Comparison of ENCODE assay signal across 9 cellular contexts in genomic region chr16:11698271-11698689, GRCh38. TPM values are rescaled to one million over a fixed set of nuclear protein-coding genes. Genes with fewer than 3 reads are reported as not detected.
DNase-seq lines count a peak whose midpoint lies in the region; ATAC-seq and TF ChIP-seq lines count a peak whose summit lies in the region.
"Had no signal": no experiment of that assay in that cellular context is flagged by ENCODE, and none has a peak within 500 bp of the region (broad histone marks: within the 10 kb centered on the region; RNA-seq: fewer than 3 reads in every experiment).

No MANE protein-coding gene starts in this region.

- H3K27ac ChIP-seq in ovary: no peak overlapping the region

- no peak overlapping the region for H3K4me3 ChIP-seq in ovary

- H3K9me3 ChIP-seq in T-helper 17 cell (ENCODE audit: control insufficient read depth, low read length, poor library complexity, severe bottlenecking) (no peaks in the 10 kb centered on the region), ovary (no peaks in the 10 kb centered on the region)

- peaks cover 46% of the 10 kb centered on the region for H3K4me1 Mint-ChIP-seq in T-helper 17 cell
- H3K4me1 Mint-ChIP-seq in effector memory CD8-positive, alpha-beta T cell (ENCODE audit: low read depth in 2 of 2): peaks cover 26 to 47% of the 10 kb centered on the region in 2 donors
- H3K4me1 Mint-ChIP-seq in stimulated activated memory B cell treated with anti-CD40 and anti-IgM and Interleukin-4, amounts not matched to agents 10 μg/mL and 1 μg/mL and 100 μg/mL, for 72 hours: peaks cover 39% of the 10 kb centered on the region

- peaks cover 12% of the 10 kb centered on the region for H3K36me3 Mint-ChIP-seq in T-helper 17 cell (ENCODE audit: low read depth)
- peaks cover 84% of the 10 kb centered on the region for H3K36me3 Mint-ChIP-seq in effector memory CD8-positive, alpha-beta T cell (ENCODE audit: insufficient read depth)
- H3K36me3 Mint-ChIP-seq in stimulated activated memory B cell treated with anti-CD40 and anti-IgM and Interleukin-4, amounts not matched to agents 10 μg/mL and 1 μg/mL and 100 μg/mL, for 72 hours: peaks cover 63% of the 10 kb centered on the region

- H3K27me3 ChIP-seq in ovary: no peaks in the 10 kb centered on the region

- H3K4me3 Mint-ChIP-seq in T-helper 17 cell: no peak overlapping the region
- H3K4me3 Mint-ChIP-seq in effector memory CD8-positive, alpha-beta T cell: no peak overlapping the region
- no peak overlapping the region for H3K4me3 Mint-ChIP-seq in stimulated activated memory B cell treated with anti-CD40 and anti-IgM and Interleukin-4, amounts not matched to agents 10 μg/mL and 1 μg/mL and 100 μg/mL, for 72 hours

- in situ Hi-C loops in KBM-7 (cut with MboI; ENCODE audit: low pct_unique_long_range_greater_than_20kb, low sequenced_read_pairs): loop anchor here (25.0 kb wide), 1 partner anchor 736 kb away; no protein-coding TSS in a partner anchor

- no peak for TF ChIP-seq EP300 in ovary (IDR thresholded peaks at IDR 0.05)

- ATAC-seq in T-helper 17 cell: peak; percentile 62
- ATAC-seq in effector memory CD8-positive, alpha-beta T cell (replicated peaks): peak; percentile 74
- ATAC-seq in stimulated activated memory B cell treated with anti-CD40 and anti-IgM and Interleukin-4, amounts not matched to agents 10 μg/mL and 1 μg/mL and 100 μg/mL, for 72 hours: no peak
- no peak for ATAC-seq in GM18861 (IDR thresholded peaks at IDR 0.05; ENCODE audit: unreplicated experiment)

- H3K9me3 Mint-ChIP-seq in effector memory CD8-positive, alpha-beta T cell: no peaks in the 10 kb centered on the region
- no peaks in the 10 kb centered on the region for H3K9me3 Mint-ChIP-seq in stimulated activated memory B cell treated with anti-CD40 and anti-IgM and Interleukin-4, amounts not matched to agents 10 μg/mL and 1 μg/mL and 100 μg/mL, for 72 hours

- intact Hi-C loops in ovary (cut with DNase I): no loop called here

- H3K4me1 ChIP-seq in ovary (ENCODE audit: insufficient read depth): no peaks in the 10 kb centered on the region

- WGBS in ovary, 3 donors: 72 to 73% (median 73%) methylated on average over 7 of the region's 7 CpGs

- TF ChIP-seq POLR2A in ovary (IDR thresholded peaks at IDR 0.05): no peak

- no peaks in the 10 kb centered on the region for H3K36me3 ChIP-seq in ovary

- no peak for TF ChIP-seq CTCF in ovary (IDR thresholded peaks at IDR 0.05)

- peak; percentile 26 for DNase-seq in activated gamma-delta T cell treated with Interleukin-2 at 50 U/mL for 16 hours
- DNase-seq in activated gamma-delta T cell (lab: John Stamatoyannopoulos, UW): no peak
- no peak for DNase-seq in T-helper 17 cell
- no peak for DNase-seq in effector memory CD8-positive, alpha-beta T cell
- DNase-seq in KBM-7: no peak
- no peak for DNase-seq in ovary
- DNase-seq: SHP77 had no signal

- H3K27ac Mint-ChIP-seq in T-helper 17 cell: peak overlapping the region; percentile 83
- H3K27ac Mint-ChIP-seq in effector memory CD8-positive, alpha-beta T cell: peak overlapping the region; percentile 23 to 87
- peak overlapping the region; percentile 27 for H3K27ac Mint-ChIP-seq in stimulated activated memory B cell treated with anti-CD40 and anti-IgM and Interleukin-4, amounts not matched to agents 10 μg/mL and 1 μg/mL and 100 μg/mL, for 72 hours

- no peaks in the 10 kb centered on the region for H3K27me3 Mint-ChIP-seq in T-helper 17 cell
- no peaks in the 10 kb centered on the region for H3K27me3 Mint-ChIP-seq in effector memory CD8-positive, alpha-beta T cell
- H3K27me3 Mint-ChIP-seq in stimulated activated memory B cell treated with anti-CD40 and anti-IgM and Interleukin-4, amounts not matched to agents 10 μg/mL and 1 μg/mL and 100 μg/mL, for 72 hours: no peaks in the 10 kb centered on the region

RNA-seq across cellular contexts. Expression of gene SNN, which starts 30.0 kb away (rescaled TPM):
- total RNA-seq in T-helper 17 cell: 10 to 100 TPM; 27.8 to 89.7 TPM
- 10 to 100 TPM in 6 of 7 donors, 1 to 10 TPM in 1; 8.0 to 40.3 (median 24.7) TPM for total RNA-seq in ovary
- polyA plus RNA-seq in ovary: 10 to 100 TPM; 18.0 to 18.3 TPM

RNA-seq across cellular contexts. Expression of gene TXNDC11, which starts 44.4 kb away (rescaled TPM):
- total RNA-seq in T-helper 17 cell (100 to 1,000 TPM in 1 of 2 donors, 10 to 100 TPM in 1; 87.5 to 103 TPM), ovary (10 to 100 TPM; 32.3 to 48.6 (median 40.6) TPM)
- polyA plus RNA-seq in ovary: 10 to 100 TPM; 35.1 to 39.2 TPM

Comparison
In these comparisons a context has a peak if more than half of its experiments do, and no peak if none do; other contexts are left out.
1. ATAC-seq: peak in T-helper 17 cell (single experiment) and effector memory CD8-positive, alpha-beta T cell (single experiment); none in stimulated activated memory B cell treated with anti-CD40 and anti-IgM and Interleukin-4, amounts not matched to agents 10 μg/mL and 1 μg/mL and 100 μg/mL, for 72 hours (single experiment) and GM18861 (single experiment).
2. H3K27ac Mint-ChIP-seq: peak in every context shown above with its lines; median percentile 83 in T-helper 17 cell; 55 in effector memory CD8-positive, alpha-beta T cell; 27 in stimulated activated memory B cell treated with anti-CD40 and anti-IgM and Interleukin-4, amounts not matched to agents 10 μg/mL and 1 μg/mL and 100 μg/mL, for 72 hours.